In the genomic region with DNA sequence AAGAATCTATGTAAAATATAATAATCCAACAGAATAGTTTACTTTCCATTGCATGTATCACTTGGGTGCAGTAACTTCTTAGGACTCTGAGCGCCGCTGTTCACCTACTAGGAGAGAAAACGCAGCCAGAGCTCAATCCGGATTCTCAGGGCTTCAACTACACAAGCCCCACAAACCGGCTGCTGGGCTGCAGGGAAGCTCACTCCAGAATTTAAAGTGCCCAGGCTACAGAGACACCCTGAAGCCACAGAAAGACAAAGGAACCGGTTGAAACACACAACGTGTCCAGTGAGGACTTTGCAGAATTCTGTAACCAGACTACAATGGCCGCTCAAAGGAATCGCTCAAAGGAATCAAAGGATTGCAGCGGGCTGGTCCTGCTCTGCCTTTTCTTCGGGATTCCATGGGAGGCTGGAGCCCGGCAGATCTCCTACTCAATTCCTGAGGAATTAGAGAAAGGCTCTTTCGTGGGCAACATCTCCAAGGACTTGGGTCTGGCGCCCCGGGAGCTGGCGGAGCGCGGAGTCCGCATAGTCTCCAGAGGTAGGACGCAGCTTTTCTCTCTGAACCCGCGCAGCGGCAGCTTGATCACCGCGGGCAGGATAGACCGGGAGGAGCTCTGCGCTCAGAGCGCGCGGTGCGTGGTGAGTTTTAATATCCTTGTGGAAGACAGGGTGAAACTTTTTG, we compare ENCODE assay signal across 8 cellular contexts. TPM values are rescaled to one million over a fixed set of nuclear protein-coding genes. Genes with fewer than 3 reads are reported as not detected.
DNase-seq lines count a peak whose midpoint lies in the region; ATAC-seq, FAIRE-seq and TF ChIP-seq lines count a peak whose summit lies in the region.

A gene (plus strand): TSS at position 135 of the 687 bp plus-strand sequence. CDS start 189 bp downstream, at position 324.

- TF ChIP-seq EP300 in stomach (IDR thresholded peaks at IDR 0.05): no peak

- no peaks in the 10 kb centered on the region for H3K36me3 ChIP-seq in HCT116 (ENCODE audit: control insufficient read depth in 1 of 2, insufficient read depth in 2 of 2, low read length in 2 of 2)
- H3K36me3 ChIP-seq in MG63: no peaks in the 10 kb centered on the region
- H3K36me3 ChIP-seq in endodermal cell (ENCODE audit: control insufficient read depth, insufficient read depth, low read length): no peaks in the 10 kb centered on the region
- H3K36me3 ChIP-seq in stomach: peaks cover 0 to 14% (median 8%) of the 10 kb centered on the region in 4 donors

- peak within 1 kb of the TSS; percentile 46 to 61 for H3K4me3 ChIP-seq in HCT116 (replicated peaks in 1 of 2; ENCODE audit: low read depth in 1 of 2, low read length in 2 of 2)
- H3K4me3 ChIP-seq in MG63: no peak within 1 kb of the TSS
- peak within 1 kb of the TSS; percentile 75 for H3K4me3 ChIP-seq in endodermal cell (ENCODE audit: low read length)
- peak within 1 kb of the TSS; percentile 27 to 48 (median 39) for H3K4me3 ChIP-seq in stomach

- FAIRE-seq in GM12891 (lab: Jason Lieb, UNC): peak; percentile 61

- CTCF ChIA-PET in HCT116 (lab: Charles Lee): interaction anchor here (0.7 to 3.4 kb wide), 25 partner anchors 8 to 224 kb away, joined by 3 to 73 read pairs (median 5); a partner anchor contains a TSS
- CTCF ChIA-PET in activated CD4-positive, alpha-beta T cell treated with anti-CD3 and anti-CD28 coated beads, Interleukin-2, amount 10 ng/mL, durations not matched to agents 7 days and 5 days (lab: Charles Lee): interaction anchor here (0.9 to 2.7 kb wide), 14 partner anchors 8 to 151 kb away, joined by 3 to 19 read pairs (median 9); a partner anchor contains a TSS

- TSS peak; percentile 95 for BruUV-seq in HCT116 (replicated peaks; lab: Mats Ljungman, UMichigan)

- H3K27ac Mint-ChIP-seq in activated CD4-positive, alpha-beta T cell treated with anti-CD3 and anti-CD28 coated beads, Interleukin-2, amount 10 ng/mL, durations not matched to agents 7 days and 5 days: peak within 1 kb of the TSS; percentile 50
- peak within 1 kb of the TSS; percentile 92 for H3K27ac Mint-ChIP-seq in endodermal cell
- peak within 1 kb of the TSS; percentile 86 for H3K27ac Mint-ChIP-seq in mesothelial cell of epicardium

- peaks cover 17% of the 10 kb centered on the region for H3K4me1 Mint-ChIP-seq in activated CD4-positive, alpha-beta T cell treated with anti-CD3 and anti-CD28 coated beads, Interleukin-2, amount 10 ng/mL, durations not matched to agents 7 days and 5 days
- H3K4me1 Mint-ChIP-seq in endodermal cell (peaks cover 3% of the 10 kb centered on the region), mesothelial cell of epicardium (peaks cover 19% of the 10 kb centered on the region)

- H3K9me2 ChIP-seq in HCT116 (ENCODE audit: insufficient read depth): no peaks in the 10 kb centered on the region

- peak within 1 kb of the TSS; percentile 71 for H3K4me3 Mint-ChIP-seq in activated CD4-positive, alpha-beta T cell treated with anti-CD3 and anti-CD28 coated beads, Interleukin-2, amount 10 ng/mL, durations not matched to agents 7 days and 5 days
- H3K4me3 Mint-ChIP-seq in endodermal cell: peak within 1 kb of the TSS; percentile 80
- peak within 1 kb of the TSS; percentile 81 for H3K4me3 Mint-ChIP-seq in mesothelial cell of epicardium

- H3K9ac ChIP-seq in HCT116 (ENCODE audit: low read length): peak within 1 kb of the TSS; percentile 60
- H3K9ac ChIP-seq in endodermal cell (ENCODE audit: extremely low read depth, low read length, poor library complexity, severe bottlenecking): peak within 1 kb of the TSS; percentile 50

- TF ChIP-seq POLR2A in GM12891 (IDR thresholded peaks at IDR 0.05; ENCODE audit: low read depth, low read length) (no peak), HCT116 (IDR thresholded peaks at IDR 0.05; ENCODE audit: borderline replicate concordance, extremely low read depth, insufficient read depth, insufficient read length) (no peak), stomach (IDR thresholded peaks at IDR 0.05) (no peak)

- H3K9me3 ChIP-seq in HCT116 (ENCODE audit: control insufficient read depth in 1 of 2, insufficient read depth in 1 of 2, low read depth in 1 of 2, low read length in 2 of 2): no peaks in the 10 kb centered on the region; a peak in 1 of 4 replicates
- peaks cover 3% of the 10 kb centered on the region; the same call in 1 of the 2 replicates for H3K9me3 ChIP-seq in MG63
- peaks cover 29% of the 10 kb centered on the region for H3K9me3 ChIP-seq in endodermal cell (ENCODE audit: control insufficient read depth, low read length)
- H3K9me3 ChIP-seq in stomach: peaks cover 43 to 99% (median 89%) of the 10 kb centered on the region in 4 donors

- WGBS in endodermal cell (ENCODE audit: insufficient coverage in 1 of 2, insufficient read length in 1 of 2), 2 experiments: 51 to 57% methylated on average over 17 to 31 of the region's 31 CpGs
- WGBS in stomach, 5 donors: 7 to 20% (median 10%) methylated on average over 24 to 31 of the region's 31 CpGs

- H2AFZ ChIP-seq in HCT116 (ENCODE audit: low read depth, low read length, poor library complexity, severe bottlenecking): peak within 1 kb of the TSS; percentile 76

- no peaks in the 10 kb centered on the region for H3K79me2 ChIP-seq in HCT116 (ENCODE audit: insufficient read depth, low read length)

- peak; percentile 94 for TF ChIP-seq RAD21 in HCT116 (IDR thresholded peaks at IDR 0.05; ENCODE audit: low read depth)

- H3K27me3 ChIP-seq in HCT116 (ENCODE audit: insufficient read depth, low read length) (no peaks in the 10 kb centered on the region), MG63 (no peaks in the 10 kb centered on the region), endodermal cell (ENCODE audit: control insufficient read depth, insufficient read depth, low read length, poor library complexity, severe bottlenecking) (no peaks in the 10 kb centered on the region), stomach (peaks cover 0 to 81% (median 31%) of the 10 kb centered on the region in 3 donors)

- H3K27me3 Mint-ChIP-seq in activated CD4-positive, alpha-beta T cell treated with anti-CD3 and anti-CD28 coated beads, Interleukin-2, amount 10 ng/mL, durations not matched to agents 7 days and 5 days: peaks cover 64% of the 10 kb centered on the region
- peaks cover 26% of the 10 kb centered on the region for H3K27me3 Mint-ChIP-seq in endodermal cell (ENCODE audit: insufficient read depth)
- H3K27me3 Mint-ChIP-seq in mesothelial cell of epicardium (ENCODE audit: low read depth): no peaks in the 10 kb centered on the region

- POLR2A ChIA-PET in HCT116 (lab: Charles Lee): interaction anchor here (1.0 to 2.0 kb wide), 5 partner anchors 93 to 151 kb away, joined by 3 to 9 read pairs (median 4); a partner anchor contains a TSS
- POLR2A ChIA-PET in activated CD4-positive, alpha-beta T cell treated with anti-CD3 and anti-CD28 coated beads, Interleukin-2, amount 10 ng/mL, durations not matched to agents 7 days and 5 days (lab: Charles Lee): interaction anchor here (0.6 kb wide), 1 partner anchor 15 kb away, joined by 3 read pairs; a partner anchor contains a TSS

- DNase-seq in GM12891 (ENCODE audit: insufficient read length, low spot score) (peak; percentile 70), HCT116 (ENCODE audit: low read depth, low spot score) (peak; percentile 71), MG63 (peak; percentile 32), endodermal cell (peak; percentile 85), mesothelial cell of epicardium (ENCODE audit: low spot score in 2 of 2, unreplicated experiment in 2 of 2) (peak in 1 of 2 experiments; percentile 48), stomach (peak; percentile 67), NCI-H1105 treated with DMSO at 0.1 percent for 48 hours (lab: John Stamatoyannopoulos, UW) (no peak)
- DNase-seq in activated CD4-positive, alpha-beta T cell treated with anti-CD3 and anti-CD28 coated beads, Interleukin-2, amount 10 ng/mL, durations not matched to agents 7 days and 5 days: peak; percentile 47

- peaks cover 26% of the 10 kb centered on the region for H3K9me3 Mint-ChIP-seq in activated CD4-positive, alpha-beta T cell treated with anti-CD3 and anti-CD28 coated beads, Interleukin-2, amount 10 ng/mL, durations not matched to agents 7 days and 5 days
- H3K9me3 Mint-ChIP-seq in endodermal cell (peaks cover 30% of the 10 kb centered on the region), mesothelial cell of epicardium (peaks cover 51% of the 10 kb centered on the region)

- H4K20me1 ChIP-seq in HCT116 (ENCODE audit: insufficient read depth): no peaks in the 10 kb centered on the region

- TF ChIP-seq CTCF in HCT116 (IDR thresholded peaks at IDR 0.05 in 2 of 3, conservative IDR thresholded peaks at IDR 0.05 in 1 of 3; ENCODE audit: borderline replicate concordance in 1 of 3, insufficient read depth in 1 of 3, low read depth in 2 of 3, low read length in 2 of 3): peak; percentile 84 to 96 (median 86)
- TF ChIP-seq CTCF in endodermal cell (conservative IDR thresholded peaks at IDR 0.05): peak; percentile 89
- TF ChIP-seq CTCF in mesothelial cell of epicardium (IDR thresholded peaks at IDR 0.05; ENCODE audit: unreplicated experiment): peak; percentile 43
- peak in 4 of 7 experiments; percentile 22 to 46 (median 33) for TF ChIP-seq CTCF in stomach (IDR thresholded peaks at IDR 0.05)

- intact Hi-C loops in HCT116 (cut with micrococcal nuclease) (loop anchor here (1.0 to 2.0 kb wide), 3 partner anchors 100 to 151 kb away; no protein-coding TSS in a partner anchor), stomach (cut with DNase I; ENCODE audit: low total_unique reads) (loop anchor here (10.0 kb wide), 1 partner anchor 112 kb away; no protein-coding TSS in a partner anchor)

- peaks cover 2 to 5% of the 10 kb centered on the region in 2 experiments; a peak in 1 of 4 replicates for H3K4me1 ChIP-seq in HCT116 (ENCODE audit: control insufficient read depth in 1 of 2, insufficient read depth in 2 of 2, low read length in 2 of 2)
- no peaks in the 10 kb centered on the region for H3K4me1 ChIP-seq in endodermal cell (ENCODE audit: control insufficient read depth, insufficient read depth, low read length)
- H3K4me1 ChIP-seq in stomach: peaks cover 0 to 20% (median 5%) of the 10 kb centered on the region in 4 donors

- peak; percentile 89 for ATAC-seq in HCT116

- H3K4me2 ChIP-seq in HCT116 (ENCODE audit: low read length): peak within 1 kb of the TSS; percentile 74

- RAD21 ChIA-PET in HCT116 (lab: Charles Lee; ENCODE audit: low non-redundant PET in 1 of 2, low total read pairs in 2 of 2, uncharacterized antibody in 2 of 2, unreplicated experiment in 2 of 2): interaction anchor here (1.1 to 2.1 kb wide), 6 partner anchors 108 to 151 kb away, joined by 5 to 17 read pairs (median 7); no protein-coding TSS in a partner anchor

- H3K36me3 Mint-ChIP-seq in activated CD4-positive, alpha-beta T cell treated with anti-CD3 and anti-CD28 coated beads, Interleukin-2, amount 10 ng/mL, durations not matched to agents 7 days and 5 days (ENCODE audit: low read depth): peaks cover 18% of the 10 kb centered on the region
- peaks cover 30% of the 10 kb centered on the region for H3K36me3 Mint-ChIP-seq in endodermal cell (ENCODE audit: low read depth)
- peaks cover 70% of the 10 kb centered on the region for H3K36me3 Mint-ChIP-seq in mesothelial cell of epicardium

- peak within 1 kb of the TSS; percentile 44 for H3K27ac ChIP-seq in HCT116 (ENCODE audit: low read depth, low read length)
- H3K27ac ChIP-seq in endodermal cell (ENCODE audit: low read depth, low read length): no peak within 1 kb of the TSS
- no peak within 1 kb of the TSS for H3K27ac ChIP-seq in stomach

RNA-seq across cellular contexts. Expression of the gene that starts here (rescaled TPM):
- polyA plus RNA-seq in GM12891 (2012; ENCODE audit: low read depth, missing spikeins): 0.69 TPM
- 3.8 TPM for total RNA-seq in HCT116 (2021; ENCODE audit: unreplicated experiment)
- 3.8 and 3.9 TPM in 2 replicates for polyA plus RNA-seq in HCT116 (2012)
- 1.0 and 1.2 TPM in 2 replicates for total RNA-seq in MG63 (2014; rRNA removed; shearing (Covaris generic); ENCODE audit: low replicate concordance)
- not detected for total RNA-seq in activated CD4-positive, alpha-beta T cell treated with anti-CD3 and anti-CD28 coated beads, Interleukin-2, amount 10 ng/mL, durations not matched to agents 7 days and 5 days
- 10 to 100 TPM in 1 of 2 donors, 1 to 10 TPM in 1; 3.2 to 20.7 TPM for total RNA-seq in endodermal cell
- polyA plus RNA-seq in endodermal cell (2013, experiment 1 of 2): 10.4 TPM
- polyA plus RNA-seq in endodermal cell (2013, experiment 2 of 2): 12.1 TPM
- 30.7 to 33.4 TPM (median 32.1 TPM) in 3 replicates for total RNA-seq in mesothelial cell of epicardium
- 1 to 10 TPM in 3 of 5 donors, under 1 TPM in 1, not detected in 1; 0.89 to 7.0 (median 4.5) TPM for total RNA-seq in stomach
- polyA plus RNA-seq in stomach: under 1 TPM; 0.15 to 0.65 (median 0.44) TPM

Comparison
In these comparisons a context has a peak if more than half of its experiments do, and no peak if none do; other contexts are left out.
1. Peak in DNase-seq in activated CD4-positive, alpha-beta T cell treated with anti-CD3 and anti-CD28 coated beads, Interleukin-2, amount 10 ng/mL, durations not matched to agents 7 days and 5 days; RNA of the gene not detected or under 1 TPM.
2. CTCF ChIP-seq: peak in every context shown above with its lines; median percentile 89 in endodermal cell; 86 in HCT116; 43 in mesothelial cell of epicardium; 33 in stomach.